1 cellular context compared by ENCODE assay signal in genomic region chr6:37169458-37170272, GRCh38.
TF ChIP-seq lines count a peak whose summit lies in the region.

TSS of gene PIM1 (plus strand) at chr6:37170152. CDS start at chr6:37170576, 424 bp downstream.

TF ChIP-seq in HEK293, 187 proteins besides CTCF, POLR2A, EP300 and RAD21 (continued from another document and continues in another):
- TF ChIP-seq ZSCAN4 (tag by site-specific recombination; IDR thresholded peaks at IDR 0.05) = peak; percentile 26; the same call in 1 of the 2 replicates
- no peak for TF ChIP-seq ZNF530 (tag by site-specific recombination; IDR thresholded peaks at IDR 0.05; ENCODE audit: low read depth)
- peak; percentile 52; the same call in 1 of the 2 replicates for TF ChIP-seq FEZF1 (tag by site-specific recombination; IDR thresholded peaks at IDR 0.05)
- TF ChIP-seq ZNF112 (tag by site-specific recombination; IDR thresholded peaks at IDR 0.05) = no peak
- TF ChIP-seq ZBTB44 (tag by site-specific recombination; IDR thresholded peaks at IDR 0.05) = peak; percentile 51; the same call in 1 of the 2 replicates
- peak; percentile 98; the same call in 1 of the 2 replicates for TF ChIP-seq HOXC10 (CRISPR knock-in tag; IDR thresholded peaks at IDR 0.05)
- TF ChIP-seq ZNF157 (tag by site-specific recombination; IDR thresholded peaks at IDR 0.05) = no peak
- TF ChIP-seq ZNF391 (tag by site-specific recombination; IDR thresholded peaks at IDR 0.05; ENCODE audit: borderline replicate concordance, low read depth) = peak; percentile 68; the same call in 1 of the 2 replicates
- TF ChIP-seq ZNF394 (tag by site-specific recombination; IDR thresholded peaks at IDR 0.05; ENCODE audit: borderline replicate concordance) = 0 out of 2 replicates have a peak, but pooled peaks have one; percentile 52
- TF ChIP-seq ZNF629 (tag by site-specific recombination; IDR thresholded peaks at IDR 0.05) = peak; percentile 83
- peak; percentile 69; the same call in 1 of the 2 replicates for TF ChIP-seq ZNF639 (tag by site-specific recombination; IDR thresholded peaks at IDR 0.05)
- TF ChIP-seq ZNF184 (tag by site-specific recombination; IDR thresholded peaks at IDR 0.05) = no peak
- TF ChIP-seq ZNF404 (tag by site-specific recombination; IDR thresholded peaks at IDR 0.05) = no peak
- TF ChIP-seq GLIS2 (tag by site-specific recombination; IDR thresholded peaks at IDR 0.05) = peak; percentile 99
- no peak for TF ChIP-seq ZNF707 (tag by site-specific recombination; IDR thresholded peaks at IDR 0.05)
- TF ChIP-seq ZNF658 (tag by site-specific recombination; IDR thresholded peaks at IDR 0.05) = no peak
- peak; percentile 92 for TF ChIP-seq ZNF600 (tag by site-specific recombination; IDR thresholded peaks at IDR 0.05)
- no peak for TF ChIP-seq ZNF645 (tag by site-specific recombination; IDR thresholded peaks at IDR 0.05)
- no peak for TF ChIP-seq ZNF350 (tag by site-specific recombination; IDR thresholded peaks at IDR 0.05)
- no peak for TF ChIP-seq RBAK (tag by site-specific recombination; IDR thresholded peaks at IDR 0.05)
- TF ChIP-seq ZNF223 (tag by site-specific recombination; IDR thresholded peaks at IDR 0.05) = no peak
- TF ChIP-seq SALL2 (tag by site-specific recombination; IDR thresholded peaks at IDR 0.05; ENCODE audit: borderline replicate concordance) = no peak
- no peak; the same call in 1 of the 2 replicates for TF ChIP-seq MYNN (tag by site-specific recombination; IDR thresholded peaks at IDR 0.05; ENCODE audit: borderline replicate concordance)
- TF ChIP-seq ZBTB17 (tag by site-specific recombination; IDR thresholded peaks at IDR 0.05) = peak; percentile 63; the same call in 1 of the 2 replicates
- TF ChIP-seq ZBTB7A (tag by site-specific recombination; IDR thresholded peaks at IDR 0.05; ENCODE audit: low read depth) = peak; percentile 79; the same call in 1 of the 2 replicates
- TF ChIP-seq ZNF521 (tag by site-specific recombination; IDR thresholded peaks at IDR 0.05) = no peak
- TF ChIP-seq ZNF561 (tag by site-specific recombination; IDR thresholded peaks at IDR 0.05; ENCODE audit: borderline replicate concordance) = no peak; the same call in 1 of the 2 replicates
- peak; percentile 97; the same call in 1 of the 2 replicates for TF ChIP-seq KLF7 (tag by site-specific recombination; IDR thresholded peaks at IDR 0.05; ENCODE audit: borderline replicate concordance)
- TF ChIP-seq ZNF146 (tag by site-specific recombination; IDR thresholded peaks at IDR 0.05) = no peak
- peak; percentile 86 for TF ChIP-seq ZNF335 (tag by site-specific recombination; conservative IDR thresholded peaks at IDR 0.05)
- peak; percentile 33; the same call in 1 of the 2 replicates for TF ChIP-seq ZBTB11 (tag by site-specific recombination; conservative IDR thresholded peaks at IDR 0.05; ENCODE audit: low read depth)
- TF ChIP-seq TRIM28 (IDR thresholded peaks at IDR 0.05; ENCODE audit: borderline replicate concordance, low read length) = no peak
- 0 out of 2 replicates have a peak, but pooled peaks have one; percentile 9 for TF ChIP-seq ZNF513 (tag by site-specific recombination; IDR thresholded peaks at IDR 0.05)
- no peak for TF ChIP-seq REST (tag by site-specific recombination; IDR thresholded peaks at IDR 0.05)
- 0 out of 2 replicates have a peak, but pooled peaks have one; percentile 52 for TF ChIP-seq ZNF449 (tag by site-specific recombination; IDR thresholded peaks at IDR 0.05)
- TF ChIP-seq ZNF423 (tag by site-specific recombination; IDR thresholded peaks at IDR 0.05) = 0 out of 2 replicates have a peak, but pooled peaks have one; percentile 29
- TF ChIP-seq ZNF37A (tag by site-specific recombination; IDR thresholded peaks at IDR 0.05) = no peak
- no peak for TF ChIP-seq ZNF626 (tag by site-specific recombination; IDR thresholded peaks at IDR 0.05)
- TF ChIP-seq ZNF341 (tag by site-specific recombination; IDR thresholded peaks at IDR 0.05; ENCODE audit: low read depth) = peak; percentile 34
- TF ChIP-seq ZNF580 (tag by site-specific recombination; IDR thresholded peaks at IDR 0.05) = peak; percentile 50
- no peak for TF ChIP-seq ZNF426 (tag by site-specific recombination; IDR thresholded peaks at IDR 0.05)
- no peak for TF ChIP-seq ZNF48 (tag by site-specific recombination; IDR thresholded peaks at IDR 0.05)
- no peak for TF ChIP-seq ZNF548 (tag by site-specific recombination; IDR thresholded peaks at IDR 0.05)
